In genomic region chr2:68411397-68412126, GRCh38 we compare ENCODE assay signal across 9 cellular contexts. TPM values are rescaled to one million over a fixed set of nuclear protein-coding genes. Genes with fewer than 3 reads are reported as not detected.
DNase-seq lines count a peak whose midpoint lies in the region; ATAC-seq and TF ChIP-seq lines count a peak whose summit lies in the region.
"Had no signal": no experiment of that assay in that cellular context is flagged by ENCODE, and none has a peak within 500 bp of the region (broad histone marks: within the 10 kb centered on the region; RNA-seq: fewer than 3 reads in every experiment).

No MANE protein-coding gene starts in this region.

- POLR2A ChIA-PET in CD8-positive, alpha-beta memory T cell (lab: Charles Lee), result interaction anchor here (0.6 to 2.3 kb wide), 5 partner anchors 16 to 68 kb away, joined by 3 to 10 read pairs (median 6); partner anchors contain the start of gene PLEK

- peaks cover 37 to 77% (median 73%) of the 10 kb centered on the region in 3 donors for H3K4me1 Mint-ChIP-seq in CD8-positive, alpha-beta memory T cell

- peak; percentile 88 for ATAC-seq in GM19452 (IDR thresholded peaks at IDR 0.05; ENCODE audit: unreplicated experiment)
- ATAC-seq in HG03108 (IDR thresholded peaks at IDR 0.05; ENCODE audit: unreplicated experiment), result peak; percentile 87

- CTCF ChIA-PET in CD8-positive, alpha-beta memory T cell (lab: Charles Lee), result interaction anchor here (1.0 to 1.5 kb wide), 3 partner anchors 17 to 216 kb away, joined by 3 read pairs; no protein-coding TSS in a partner anchor

- H3K9me3 ChIP-seq in CD8-positive, alpha-beta memory T cell (ENCODE audit: low read length), result no peaks in the 10 kb centered on the region
- H3K9me3 ChIP-seq in uterus, result no peaks in the 10 kb centered on the region

- H3K9me3 Mint-ChIP-seq in CD8-positive, alpha-beta memory T cell, result peaks cover 7 to 24% (median 11%) of the 10 kb centered on the region in 5 donors

- H3K27ac ChIP-seq in CD8-positive, alpha-beta memory T cell (ENCODE audit: low read depth, low read length), result no peak overlapping the region
- no peak overlapping the region for H3K27ac ChIP-seq in uterus

- TF ChIP-seq POLR2A in uterus (IDR thresholded peaks at IDR 0.05), result no peak

- no peaks in the 10 kb centered on the region for H3K36me3 ChIP-seq in CD8-positive, alpha-beta memory T cell (ENCODE audit: insufficient read depth, low read length)
- H3K36me3 ChIP-seq in uterus, result no peaks in the 10 kb centered on the region

- H3K27ac Mint-ChIP-seq in CD8-positive, alpha-beta memory T cell, result peak overlapping the region; percentile 13 to 81 (median 66)

- peak overlapping the region; percentile 7 to 66 (median 60) for H3K4me3 Mint-ChIP-seq in CD8-positive, alpha-beta memory T cell
- H3K4me3 Mint-ChIP-seq: activated naive CD8-positive, alpha-beta T cell treated with anti-CD3 and anti-CD28 coated beads for 36 hours had no signal

- no peaks in the 10 kb centered on the region for H3K27me3 ChIP-seq in CD8-positive, alpha-beta memory T cell (ENCODE audit: insufficient read depth, low read length, poor library complexity, severe bottlenecking)
- no peaks in the 10 kb centered on the region for H3K27me3 ChIP-seq in uterus

- intact Hi-C loops in head of caudate nucleus (cut with DNase I) (no loop called here), uterus (cut with DNase I; ENCODE audit: low total_unique reads) (no loop called here)

- H3K36me3 Mint-ChIP-seq in CD8-positive, alpha-beta memory T cell, result peaks cover 1 to 26% (median 4%) of the 10 kb centered on the region in 3 donors

- DNase-seq in CD8-positive, alpha-beta memory T cell, result peak in 1 of 5 donors; percentile 6
- peak; percentile 10 for DNase-seq in OCI-M2 (lab: John Stamatoyannopoulos, UW; ENCODE audit: unreplicated experiment)
- no peak for DNase-seq in NCI-H2196 (lab: John Stamatoyannopoulos, UW; ENCODE audit: unreplicated experiment)
- no peak for DNase-seq in germinal center (ENCODE audit: low spot score)
- no peak for DNase-seq in head of caudate nucleus
- no peak for DNase-seq in uterus
- DNase-seq: activated naive CD8-positive, alpha-beta T cell treated with anti-CD3 and anti-CD28 coated beads for 36 hours had no signal

- TF ChIP-seq CTCF in uterus (IDR thresholded peaks at IDR 0.05), result no peak

- peaks cover 29% of the 10 kb centered on the region for H3K4me1 ChIP-seq in CD8-positive, alpha-beta memory T cell (ENCODE audit: insufficient read depth, low read length)
- H3K4me1 ChIP-seq in uterus, result no peaks in the 10 kb centered on the region

- no peaks in the 10 kb centered on the region for H3K27me3 Mint-ChIP-seq in CD8-positive, alpha-beta memory T cell

- H3K4me3 ChIP-seq in CD8-positive, alpha-beta memory T cell (ENCODE audit: low read length), result no peak overlapping the region
- no peak overlapping the region for H3K4me3 ChIP-seq in uterus

RNA-seq across cellular contexts. Expression of gene PLEK, which starts 46.5 kb away (rescaled TPM):
- total RNA-seq in CD8-positive, alpha-beta memory T cell, result 10 to 100 TPM; 21.3 to 23.0 TPM
- 135 TPM for polyA plus RNA-seq in CD8-positive, alpha-beta memory T cell
- 1 to 10 TPM in 3 of 4 donors, under 1 TPM in 1; under 0.01 to 7.5 (median 3.4) TPM for total RNA-seq in uterus

RNA-seq across cellular contexts. Expression of gene FBXO48, which starts 55.5 kb away (rescaled TPM):
- total RNA-seq in CD8-positive, alpha-beta memory T cell, result 1 to 10 TPM; 1.5 to 1.6 TPM
- polyA plus RNA-seq in CD8-positive, alpha-beta memory T cell, result 0.79 TPM
- total RNA-seq in uterus, result 1 to 10 TPM in 2 of 4 donors, under 1 TPM in 1, not detected in 1; 0.55 to 6.8 (median 1.5) TPM

RNA-seq across cellular contexts. Expression of gene APLF, which starts 55.8 kb away (rescaled TPM):
- total RNA-seq in CD8-positive, alpha-beta memory T cell, result 1 to 10 TPM; 3.6 to 4.0 TPM
- 1.9 TPM for polyA plus RNA-seq in CD8-positive, alpha-beta memory T cell
- total RNA-seq in uterus, result 10 to 100 TPM; 11.3 to 25.9 (median 17.1) TPM
